ENCODE assay signal across 23 cellular contexts in genomic region chr10:119143657-119144056, GRCh38. TPM values are rescaled to one million over a fixed set of nuclear protein-coding genes. Genes with fewer than 3 reads are reported as not detected.
DNase-seq lines count a peak whose midpoint lies in the region; ATAC-seq lines count a peak whose summit lies in the region.
"Had no signal": no experiment of that assay in that cellular context is flagged by ENCODE, and none has a peak within 500 bp of the region (broad histone marks: within the 10 kb centered on the region; RNA-seq: fewer than 3 reads in every experiment).

No MANE protein-coding gene starts in this region.

- no peaks in the 10 kb centered on the region for H3K4me1 ChIP-seq in trophoblast cell (ENCODE audit: control insufficient read depth in 1 of 2, insufficient read depth in 2 of 2, low read length in 2 of 2)

- peak overlapping the region; percentile 38 for H3K27ac Mint-ChIP-seq in activated CD4-positive, alpha-beta memory T cell treated with anti-CD3 and anti-CD28 coated beads, Interleukin-2, amount 10 ng/mL, durations not matched to agents 7 days and 5 days
- H3K27ac Mint-ChIP-seq in activated CD4-positive, alpha-beta memory T cell treated with anti-CD3 and anti-CD28 coated beads for 36 hours = no peak overlapping the region
- peak overlapping the region; percentile 54 for H3K27ac Mint-ChIP-seq in T-helper 17 cell
- H3K27ac Mint-ChIP-seq: CD4-positive, alpha-beta T cell had no signal

- no peak overlapping the region for H2BK120ac ChIP-seq in trophoblast cell (ENCODE audit: insufficient read depth, low read length, poor library complexity)

- no peak overlapping the region for H3K4me3 Mint-ChIP-seq in activated CD4-positive, alpha-beta memory T cell treated with anti-CD3 and anti-CD28 coated beads, Interleukin-2, amount 10 ng/mL, durations not matched to agents 7 days and 5 days
- no peak overlapping the region for H3K4me3 Mint-ChIP-seq in activated CD4-positive, alpha-beta memory T cell treated with anti-CD3 and anti-CD28 coated beads for 36 hours
- no peak overlapping the region for H3K4me3 Mint-ChIP-seq in T-helper 17 cell
- H3K4me3 Mint-ChIP-seq: CD14-positive monocyte; CD4-positive, alpha-beta T cell; CD8-positive, alpha-beta memory T cell had no signal

- POLR2A ChIA-PET in activated CD4-positive, alpha-beta memory T cell treated with anti-CD3 and anti-CD28 coated beads, Interleukin-2, amount 10 ng/mL, durations not matched to agents 7 days and 5 days (lab: Charles Lee) = interaction anchor here (2.6 kb wide), 1 partner anchor 12 kb away, joined by 9 read pairs; no protein-coding TSS in a partner anchor
- POLR2A ChIA-PET in activated CD4-positive, alpha-beta memory T cell treated with anti-CD3 and anti-CD28 coated beads for 36 hours (lab: Charles Lee) = no interaction called here

- no peak overlapping the region for H3K23ac ChIP-seq in trophoblast cell (ENCODE audit: low read length)

- no peak overlapping the region for H2BK12ac ChIP-seq in trophoblast cell (ENCODE audit: low read length)

- H3K27me3 ChIP-seq in trophoblast cell (ENCODE audit: insufficient read depth, low read length) = no peaks in the 10 kb centered on the region
- H3K27me3 ChIP-seq: BE2C; BLaER1 treated with 17β-estradiol and CSF1 and Interleukin-3, amounts not matched to agents 10 nM and 100 nM had no signal

- H3K36me3 ChIP-seq in trophoblast cell (ENCODE audit: control insufficient read depth in 1 of 2, insufficient read depth in 2 of 2, low read length in 2 of 2) = peaks cover 4 to 10% of the 10 kb centered on the region in 2 experiments

- H3K4me2 ChIP-seq in trophoblast cell (ENCODE audit: low read length) = no peak overlapping the region
- H3K4me2 ChIP-seq: A549; BLaER1 treated with 17β-estradiol and CSF1 and Interleukin-3, amounts not matched to agents 10 nM and 100 nM had no signal

- no peak overlapping the region for H3K27ac ChIP-seq in trophoblast cell (ENCODE audit: low read depth, low read length)
- H3K27ac ChIP-seq: A549; BLaER1 treated with 17β-estradiol and CSF1 and Interleukin-3, amounts not matched to agents 10 nM and 100 nM; GM23248 had no signal

- H2AK5ac ChIP-seq in trophoblast cell (ENCODE audit: low read length) = no peak overlapping the region

- H3K27me3 Mint-ChIP-seq in activated CD4-positive, alpha-beta memory T cell treated with anti-CD3 and anti-CD28 coated beads, Interleukin-2, amount 10 ng/mL, durations not matched to agents 7 days and 5 days = no peaks in the 10 kb centered on the region
- no peaks in the 10 kb centered on the region for H3K27me3 Mint-ChIP-seq in activated CD4-positive, alpha-beta memory T cell treated with anti-CD3 and anti-CD28 coated beads for 36 hours
- H3K27me3 Mint-ChIP-seq in T-helper 17 cell = no peaks in the 10 kb centered on the region
- H3K27me3 Mint-ChIP-seq: CD4-positive, alpha-beta T cell; CD8-positive, alpha-beta memory T cell had no signal

- no peak overlapping the region for H3K18ac ChIP-seq in trophoblast cell (ENCODE audit: low read length)

- H3K36me3 Mint-ChIP-seq in activated CD4-positive, alpha-beta memory T cell treated with anti-CD3 and anti-CD28 coated beads, Interleukin-2, amount 10 ng/mL, durations not matched to agents 7 days and 5 days (ENCODE audit: low read depth) = peaks cover 43% of the 10 kb centered on the region
- H3K36me3 Mint-ChIP-seq in activated CD4-positive, alpha-beta memory T cell treated with anti-CD3 and anti-CD28 coated beads for 36 hours = peaks cover 27% of the 10 kb centered on the region
- peaks cover 2% of the 10 kb centered on the region for H3K36me3 Mint-ChIP-seq in T-helper 17 cell (ENCODE audit: low read depth)

- intact Hi-C loops in activated CD4-positive, alpha-beta memory T cell treated with anti-CD3 and anti-CD28 coated beads for 36 hours (cut with micrococcal nuclease) = no loop called here

- no peaks in the 10 kb centered on the region for H3K9me3 Mint-ChIP-seq in activated CD4-positive, alpha-beta memory T cell treated with anti-CD3 and anti-CD28 coated beads, Interleukin-2, amount 10 ng/mL, durations not matched to agents 7 days and 5 days
- H3K9me3 Mint-ChIP-seq in activated CD4-positive, alpha-beta memory T cell treated with anti-CD3 and anti-CD28 coated beads for 36 hours = no peaks in the 10 kb centered on the region
- H3K9me3 Mint-ChIP-seq: CD14-positive monocyte; CD4-positive, alpha-beta T cell; CD8-positive, alpha-beta memory T cell had no signal

- no peak for DNase-seq in activated CD4-positive, alpha-beta memory T cell treated with anti-CD3 and anti-CD28 coated beads, Interleukin-2, amount 10 ng/mL, durations not matched to agents 7 days and 5 days
- DNase-seq in activated CD4-positive, alpha-beta memory T cell treated with anti-CD3 and anti-CD28 coated beads for 36 hours = no peak
- no peak for DNase-seq in T-helper 17 cell
- peak; percentile 51 to 70 for DNase-seq in trophoblast cell
- DNase-seq: 8988T; ACHN; AML-193; BE2C; CD4-positive, alpha-beta T cell; CD8-positive, alpha-beta memory T cell; DMS 273 treated with DMSO at 0.1 percent for 48 hours; DMS79; EL; GDM1; H7; HCEC 1CT had no signal

- H4K8ac ChIP-seq in trophoblast cell (ENCODE audit: low read depth, low read length) = no peak overlapping the region

- no peaks in the 10 kb centered on the region for H3K79me1 ChIP-seq in trophoblast cell (ENCODE audit: low read length)

- CTCF ChIA-PET in activated CD4-positive, alpha-beta memory T cell treated with anti-CD3 and anti-CD28 coated beads, Interleukin-2, amount 10 ng/mL, durations not matched to agents 7 days and 5 days (lab: Charles Lee) = no interaction called here
- CTCF ChIA-PET in activated CD4-positive, alpha-beta memory T cell treated with anti-CD3 and anti-CD28 coated beads for 36 hours (lab: Charles Lee) = no interaction called here

- H3K4ac ChIP-seq in trophoblast cell (ENCODE audit: low read depth, low read length) = no peak overlapping the region

- H3K9ac ChIP-seq in trophoblast cell (ENCODE audit: low read length) = no peak overlapping the region
- H3K9ac ChIP-seq: BLaER1 treated with 17β-estradiol and CSF1 and Interleukin-3, amounts not matched to agents 10 nM and 100 nM; GM23248 had no signal

- H3K9me3 ChIP-seq in T-helper 17 cell (ENCODE audit: control insufficient read depth, low read length, poor library complexity, severe bottlenecking) (no peaks in the 10 kb centered on the region), trophoblast cell (ENCODE audit: insufficient read depth, low read depth, low read length) (no peaks in the 10 kb centered on the region)
- H3K9me3 ChIP-seq: A549; BE2C; BLaER1 treated with 17β-estradiol and CSF1 and Interleukin-3, amounts not matched to agents 10 nM and 100 nM had no signal

- H3K4me1 Mint-ChIP-seq in activated CD4-positive, alpha-beta memory T cell treated with anti-CD3 and anti-CD28 coated beads, Interleukin-2, amount 10 ng/mL, durations not matched to agents 7 days and 5 days = peaks cover 9% of the 10 kb centered on the region
- H3K4me1 Mint-ChIP-seq in activated CD4-positive, alpha-beta memory T cell treated with anti-CD3 and anti-CD28 coated beads for 36 hours (ENCODE audit: low read depth) = peaks cover 6% of the 10 kb centered on the region
- H3K4me1 Mint-ChIP-seq in T-helper 17 cell = peaks cover 6% of the 10 kb centered on the region

- WGBS in trophoblast cell (ENCODE audit: extremely low coverage, insufficient coverage, insufficient read length) = no CpG with 5 or more reads among the region's 10 CpGs

- no peak overlapping the region for H2AFZ ChIP-seq in trophoblast cell (ENCODE audit: insufficient read depth, low read length, poor library complexity)
- H2AFZ ChIP-seq: GM23248 had no signal

- no peak overlapping the region for H4K91ac ChIP-seq in trophoblast cell (ENCODE audit: low read depth, low read length)

- no peak overlapping the region for H3K14ac ChIP-seq in trophoblast cell (ENCODE audit: low read length)

- no peak overlapping the region for H4K12ac ChIP-seq in trophoblast cell (ENCODE audit: low read depth, low read length)

- no peaks in the 10 kb centered on the region for H3K79me2 ChIP-seq in trophoblast cell (ENCODE audit: control insufficient read depth, insufficient read depth, low read length, poor library complexity)

- no peak for ATAC-seq in T-helper 17 cell
- ATAC-seq in HG03097 (IDR thresholded peaks at IDR 0.05; ENCODE audit: low FRiP score, unreplicated experiment) = no peak
- ATAC-seq in HG03095 (IDR thresholded peaks at IDR 0.05; ENCODE audit: unreplicated experiment) = no peak
- ATAC-seq: A549, GM12878 had no signal

- H2BK5ac ChIP-seq in trophoblast cell (ENCODE audit: low read depth, low read length, poor library complexity) = no peak overlapping the region

- no peak overlapping the region for H3K4me3 ChIP-seq in trophoblast cell (ENCODE audit: low read depth, low read length)
- H3K4me3 ChIP-seq: A549; BLaER1 treated with 17β-estradiol and CSF1 and Interleukin-3, amounts not matched to agents 10 nM and 100 nM; GM12878; GM23248 had no signal

RNA-seq across cellular contexts. Expression of gene SFXN4, which starts 21.9 kb away (rescaled TPM):
- total RNA-seq in activated CD4-positive, alpha-beta memory T cell treated with anti-CD3 and anti-CD28 coated beads, Interleukin-2, amount 10 ng/mL, durations not matched to agents 7 days and 5 days = 10 to 100 TPM; 19.6 to 22.6 TPM
- total RNA-seq in activated CD4-positive, alpha-beta memory T cell treated with anti-CD3 and anti-CD28 coated beads for 36 hours = 10 to 100 TPM; 38.3 to 38.7 TPM
- 1 to 10 TPM; 8.3 to 9.5 TPM for total RNA-seq in T-helper 17 cell
- 17.6 and 19.1 TPM in 2 replicates for polyA plus RNA-seq in trophoblast cell (2013)

RNA-seq across cellular contexts. Expression of gene PRDX3, which starts 35.0 kb away (rescaled TPM):
- 100 to 1,000 TPM; 115 to 117 TPM for total RNA-seq in activated CD4-positive, alpha-beta memory T cell treated with anti-CD3 and anti-CD28 coated beads, Interleukin-2, amount 10 ng/mL, durations not matched to agents 7 days and 5 days
- 100 to 1,000 TPM; 173 to 182 TPM for total RNA-seq in activated CD4-positive, alpha-beta memory T cell treated with anti-CD3 and anti-CD28 coated beads for 36 hours
- total RNA-seq in T-helper 17 cell = 10 to 100 TPM; 16.4 to 17.1 TPM
- polyA plus RNA-seq in trophoblast cell (2013) = 67.4 and 69.3 TPM in 2 replicates

RNA-seq across cellular contexts. Expression of gene DENND10, which starts 39.7 kb away (rescaled TPM):
- 10 to 100 TPM; 52.4 to 57.1 TPM for total RNA-seq in activated CD4-positive, alpha-beta memory T cell treated with anti-CD3 and anti-CD28 coated beads, Interleukin-2, amount 10 ng/mL, durations not matched to agents 7 days and 5 days
- total RNA-seq in activated CD4-positive, alpha-beta memory T cell treated with anti-CD3 and anti-CD28 coated beads for 36 hours = 10 to 100 TPM; 29.8 to 31.4 TPM
- 10 to 100 TPM; 37.4 to 52.1 TPM for total RNA-seq in T-helper 17 cell
- 63.7 and 65.3 TPM in 2 replicates for polyA plus RNA-seq in trophoblast cell (2013)

Comparison
In these comparisons a context has a peak if more than half of its experiments do, and no peak if none do; other contexts are left out.
1. DNase-seq: peak in trophoblast cell (2 of 2); none in activated CD4-positive, alpha-beta memory T cell treated with anti-CD3 and anti-CD28 coated beads, Interleukin-2, amount 10 ng/mL, durations not matched to agents 7 days and 5 days (single experiment), activated CD4-positive, alpha-beta memory T cell treated with anti-CD3 and anti-CD28 coated beads for 36 hours (single experiment) and T-helper 17 cell (0 of 3).
2. RNA of gene PRDX3, which starts 35.0 kb away (total RNA-seq): 173 to 182 TPM in activated CD4-positive, alpha-beta memory T cell treated with anti-CD3 and anti-CD28 coated beads for 36 hours and 115 to 117 TPM in activated CD4-positive, alpha-beta memory T cell treated with anti-CD3 and anti-CD28 coated beads, Interleukin-2, amount 10 ng/mL, durations not matched to agents 7 days and 5 days; 16.4 to 17.1 TPM in T-helper 17 cell; every median in the first group is over 4 times any median in the second.